ENCODE assay signal across 1 cellular context in the genomic region with DNA sequence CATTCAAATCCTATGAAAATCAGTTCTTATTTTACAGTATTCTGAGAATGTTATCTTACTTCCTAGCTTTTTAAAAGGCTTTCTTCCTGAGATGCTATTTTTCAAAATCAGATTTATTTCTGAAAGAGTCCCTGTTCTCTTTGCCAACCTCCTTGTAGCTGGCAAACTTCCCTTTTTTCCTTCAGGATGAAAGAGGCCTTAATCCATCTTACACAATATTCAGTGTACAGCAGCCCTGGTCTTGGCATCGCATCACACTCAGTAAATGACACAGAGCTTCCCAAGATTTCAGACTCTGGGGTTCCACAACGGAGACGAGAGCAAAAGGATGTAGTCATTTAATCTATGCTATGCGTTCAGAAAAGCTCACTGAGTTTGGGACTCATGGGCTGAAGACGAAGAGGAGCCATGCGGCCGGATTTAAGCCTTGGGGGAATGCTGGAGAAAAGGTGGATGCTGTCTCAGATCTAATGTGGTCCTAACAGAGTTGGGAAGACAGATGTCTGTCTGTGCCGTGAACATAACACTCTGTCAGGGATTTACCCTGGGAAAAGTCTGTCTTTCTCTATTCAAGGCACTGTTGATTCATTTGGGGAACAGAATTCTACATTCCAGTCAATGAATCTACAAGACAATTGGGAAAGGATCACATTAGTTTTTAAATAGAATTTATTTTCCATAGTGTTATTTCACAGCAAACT.
TF ChIP-seq lines count a peak whose summit lies in the region.

No MANE protein-coding gene starts in this region.

TF ChIP-seq in H1, 55 proteins besides CTCF, POLR2A, EP300 and RAD21 (continued from another document):
- TF ChIP-seq, protein P1, sequence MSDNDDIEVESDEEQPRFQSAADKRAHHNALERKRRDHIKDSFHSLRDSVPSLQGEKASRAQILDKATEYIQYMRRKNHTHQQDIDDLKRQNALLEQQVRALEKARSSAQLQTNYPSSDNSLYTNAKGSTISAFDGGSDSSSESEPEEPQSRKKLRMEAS (IDR thresholded peaks at IDR 0.05), result no peak
- no peak for TF ChIP-seq SUZ12 (IDR thresholded peaks at IDR 0.05; ENCODE audit: low read length)
- TF ChIP-seq JUN (IDR thresholded peaks at IDR 0.05; ENCODE audit: low read depth, low read length), result no peak
- TF ChIP-seq TEAD4 (IDR thresholded peaks at IDR 0.05; ENCODE audit: low read depth, low read length), result no peak
- no peak for TF ChIP-seq BACH1 (IDR thresholded peaks at IDR 0.05; ENCODE audit: low read length)
- TF ChIP-seq YY1 (IDR thresholded peaks at IDR 0.05; ENCODE audit: low read depth, low read length), result no peak
- TF ChIP-seq POLR2AphosphoS5 (IDR thresholded peaks at IDR 0.05; ENCODE audit: low read depth, low read length), result no peak
- TF ChIP-seq POU5F1 (IDR thresholded peaks at IDR 0.05; ENCODE audit: low read depth, low read length), result no peak
- TF ChIP-seq NANOG (IDR thresholded peaks at IDR 0.05; ENCODE audit: insufficient read depth, low read depth, low read length, poor library complexity, severe bottlenecking), result no peak
- TF ChIP-seq RNF2 (IDR thresholded peaks at IDR 0.05; ENCODE audit: borderline replicate concordance, low read depth, low read length, missing control alignments, poor library complexity, severe bottlenecking), result no peak
- no peak for TF ChIP-seq HDAC6 (IDR thresholded peaks at IDR 0.05; ENCODE audit: low read depth, low read length)
- no peak for TF ChIP-seq NRF1 (IDR thresholded peaks at IDR 0.05; ENCODE audit: low read depth, low read length)
- TF ChIP-seq GABPA (IDR thresholded peaks at IDR 0.05; ENCODE audit: borderline replicate concordance, insufficient read depth, low read length), result no peak
- no peak for TF ChIP-seq MAFK (IDR thresholded peaks at IDR 0.05; ENCODE audit: low read depth, low read length)
